8 cellular contexts compared by ENCODE assay signal in the genomic region with DNA sequence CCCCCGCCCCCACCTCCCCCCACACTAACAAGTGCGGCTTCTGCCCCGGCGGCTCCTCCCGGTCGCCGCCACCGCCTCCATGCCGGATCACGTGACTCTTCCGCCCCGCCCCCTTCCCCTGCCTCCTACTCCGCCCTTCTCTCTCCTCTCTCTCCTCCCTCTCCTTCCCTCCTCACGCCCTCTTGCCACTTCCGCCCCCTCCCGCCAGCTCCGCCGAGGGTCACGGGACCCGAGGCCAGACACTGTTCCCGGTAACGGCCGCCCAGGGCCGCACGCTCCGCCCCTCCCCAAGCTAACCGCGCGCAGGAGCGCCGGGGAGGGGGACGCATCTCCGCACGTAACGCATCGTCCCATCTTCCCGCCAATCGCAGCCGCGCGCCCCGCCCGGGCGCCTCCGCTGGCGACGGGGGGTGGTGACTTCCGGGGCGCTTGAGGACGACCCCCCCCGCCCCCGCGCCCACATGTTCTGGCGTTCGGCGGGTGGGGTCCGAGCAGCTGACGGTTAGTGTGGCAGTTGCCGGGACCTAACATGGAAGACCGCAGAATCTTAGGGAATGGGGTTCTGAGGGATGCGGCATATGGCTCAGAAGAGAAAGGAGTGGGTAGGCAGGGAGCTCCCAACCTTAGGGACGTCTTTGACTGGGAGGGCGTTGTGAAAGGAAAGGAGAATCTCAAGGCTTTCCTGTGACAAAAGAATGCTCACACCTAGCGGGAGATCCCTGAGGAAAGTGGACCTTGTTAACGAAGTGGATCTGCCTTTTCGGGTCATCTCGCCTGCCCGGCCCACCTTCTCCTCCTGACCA. TPM values are rescaled to one million over a fixed set of nuclear protein-coding genes. Genes with fewer than 3 reads are reported as not detected.
A peak's percentile ranks its signal among the peaks of the same experiment; 100 is the strongest.
DNase-seq lines count a peak whose midpoint lies in the region; ATAC-seq and TF ChIP-seq lines count a peak whose summit lies in the region.

A gene with protein sequence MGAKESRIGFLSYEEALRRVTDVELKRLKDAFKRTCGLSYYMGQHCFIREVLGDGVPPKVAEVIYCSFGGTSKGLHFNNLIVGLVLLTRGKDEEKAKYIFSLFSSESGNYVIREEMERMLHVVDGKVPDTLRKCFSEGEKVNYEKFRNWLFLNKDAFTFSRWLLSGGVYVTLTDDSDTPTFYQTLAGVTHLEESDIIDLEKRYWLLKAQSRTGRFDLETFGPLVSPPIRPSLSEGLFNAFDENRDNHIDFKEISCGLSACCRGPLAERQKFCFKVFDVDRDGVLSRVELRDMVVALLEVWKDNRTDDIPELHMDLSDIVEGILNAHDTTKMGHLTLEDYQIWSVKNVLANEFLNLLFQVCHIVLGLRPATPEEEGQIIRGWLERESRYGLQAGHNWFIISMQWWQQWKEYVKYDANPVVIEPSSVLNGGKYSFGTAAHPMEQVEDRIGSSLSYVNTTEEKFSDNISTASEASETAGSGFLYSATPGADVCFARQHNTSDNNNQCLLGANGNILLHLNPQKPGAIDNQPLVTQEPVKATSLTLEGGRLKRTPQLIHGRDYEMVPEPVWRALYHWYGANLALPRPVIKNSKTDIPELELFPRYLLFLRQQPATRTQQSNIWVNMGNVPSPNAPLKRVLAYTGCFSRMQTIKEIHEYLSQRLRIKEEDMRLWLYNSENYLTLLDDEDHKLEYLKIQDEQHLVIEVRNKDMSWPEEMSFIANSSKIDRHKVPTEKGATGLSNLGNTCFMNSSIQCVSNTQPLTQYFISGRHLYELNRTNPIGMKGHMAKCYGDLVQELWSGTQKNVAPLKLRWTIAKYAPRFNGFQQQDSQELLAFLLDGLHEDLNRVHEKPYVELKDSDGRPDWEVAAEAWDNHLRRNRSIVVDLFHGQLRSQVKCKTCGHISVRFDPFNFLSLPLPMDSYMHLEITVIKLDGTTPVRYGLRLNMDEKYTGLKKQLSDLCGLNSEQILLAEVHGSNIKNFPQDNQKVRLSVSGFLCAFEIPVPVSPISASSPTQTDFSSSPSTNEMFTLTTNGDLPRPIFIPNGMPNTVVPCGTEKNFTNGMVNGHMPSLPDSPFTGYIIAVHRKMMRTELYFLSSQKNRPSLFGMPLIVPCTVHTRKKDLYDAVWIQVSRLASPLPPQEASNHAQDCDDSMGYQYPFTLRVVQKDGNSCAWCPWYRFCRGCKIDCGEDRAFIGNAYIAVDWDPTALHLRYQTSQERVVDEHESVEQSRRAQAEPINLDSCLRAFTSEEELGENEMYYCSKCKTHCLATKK (N-terminal part only) (minus strand): TSS at position 92 of the 803 bp plus-strand sequence. CDS start 194 bp downstream, outside the sequence.

- intact Hi-C loops in Panc1 (cut with micrococcal nuclease; ENCODE audit: unreplicated experiment), result no loop called here
- intact Hi-C loops in esophagus muscularis mucosa (cut with DNase I), result no loop called here

- CTCF ChIA-PET in Panc1 (lab: Charles Lee), result interaction anchor here (0.7 kb wide), 1 partner anchor 13 kb away, joined by 3 read pairs; no protein-coding TSS in a partner anchor

- ATAC-seq in GM21619 (IDR thresholded peaks at IDR 0.05; ENCODE audit: unreplicated experiment), result peak; percentile 75
- peak; percentile 95 for ATAC-seq in Panc1

- BruUV-seq in Panc1 (replicated peaks; lab: Mats Ljungman, UMichigan), result no TSS peak

- POLR2A ChIA-PET in Panc1 (lab: Charles Lee), result interaction anchor here (0.5 to 0.7 kb wide), 4 partner anchors 20 to 643 kb away, joined by 3 to 12 read pairs (median 4); no protein-coding TSS in a partner anchor

- H3K4me3 ChIP-seq in Panc1 (ENCODE audit: low read depth in 2 of 2, low read length in 2 of 2) (peak within 1 kb of the TSS; percentile 86 to 92), esophagus muscularis mucosa (peak within 1 kb of the TSS; percentile 89 to 96 (median 94))

- TF ChIP-seq CTCF in Panc1 (IDR thresholded peaks at IDR 0.05) (no peak), esophagus muscularis mucosa (IDR thresholded peaks at IDR 0.05) (peak in 1 of 3 experiments; percentile 34)

- H3K27me3 ChIP-seq in Panc1 (ENCODE audit: control insufficient read depth, insufficient read depth, low read length), result no peaks in the 10 kb centered on the region
- H3K27me3 ChIP-seq in esophagus muscularis mucosa, result no peaks in the 10 kb centered on the region

- peak; percentile 55 for TF ChIP-seq POLR2A in esophagus muscularis mucosa (IDR thresholded peaks at IDR 0.05; ENCODE audit: low read depth)

- in situ Hi-C loops in KBM-7 (cut with MboI; ENCODE audit: low pct_unique_long_range_greater_than_20kb, low sequenced_read_pairs) (no loop called here), Panc1 (cut with HindIII; ENCODE audit: low pct_unique_long_range_greater_than_20kb, low sequenced_read_pairs) (no loop called here)

- DNase-seq in DMS53 treated with DMSO at 0.1 percent for 48 hours (lab: John Stamatoyannopoulos, UW; ENCODE audit: unreplicated experiment) (peak; percentile 87), KBM-7 (peak; percentile 98), Panc1 (ENCODE audit: low read depth, low spot score) (peak; percentile 82), esophagus muscularis mucosa (ENCODE audit: extremely low spot score) (peak; percentile 100), myocyte (ENCODE audit: low read depth) (peak; percentile 99)
- DNase-seq in activated T-cell treated with anti-CD3 and anti-CD28 coated beads, Interleukin-2, amount 50 U/mL, for 48 hours, result peak; percentile 98 to 99
- peak; percentile 97 to 98 for DNase-seq in stimulated activated CD8-positive, alpha-beta memory T cell treated with anti-CD3 and anti-CD28 coated beads, Interleukin-7, amount 100 ng/mL, for 48 hours (ENCODE audit: extremely low read depth in 1 of 2, low read depth in 1 of 2)

- H3K36me3 ChIP-seq in Panc1 (ENCODE audit: control insufficient read depth, insufficient read depth, low read length), result peaks cover 11% of the 10 kb centered on the region; the same call in 1 of the 2 replicates
- no peaks in the 10 kb centered on the region for H3K36me3 ChIP-seq in esophagus muscularis mucosa

- H3K9me3 ChIP-seq in Panc1 (ENCODE audit: control insufficient read depth, insufficient read depth, low read depth, low read length) (no peaks in the 10 kb centered on the region), esophagus muscularis mucosa (no peaks in the 10 kb centered on the region)

- H3K4me1 ChIP-seq in Panc1 (ENCODE audit: control insufficient read depth, insufficient read depth, low read length) (peaks cover 16% of the 10 kb centered on the region), esophagus muscularis mucosa (peaks cover 30 to 49% (median 46%) of the 10 kb centered on the region in 4 donors)

- no peak for TF ChIP-seq EP300 in esophagus muscularis mucosa (IDR thresholded peaks at IDR 0.05)

- peak within 1 kb of the TSS; percentile 99 for H3K27ac ChIP-seq in Panc1 (ENCODE audit: low read length)
- H3K27ac ChIP-seq in esophagus muscularis mucosa (replicated peaks in 1 of 4), result peak within 1 kb of the TSS; percentile 94 to 99 (median 96)

- 1% methylated on average over 31 of the region's 68 CpGs for WGBS in esophagus muscularis mucosa

RNA-seq across cellular contexts. Expression of the gene that starts here (rescaled TPM):
- 45.5 TPM for total RNA-seq in Panc1 (2021; ENCODE audit: unreplicated experiment)
- 22.8 TPM for polyA plus RNA-seq in Panc1 (2012; ENCODE audit: insufficient read length)
- total RNA-seq in esophagus muscularis mucosa, result 10 to 100 TPM; 42.3 to 65.8 (median 47.9) TPM
- total RNA-seq in myocyte, result 48.3 and 57.9 TPM in 2 replicates
- 29.9 TPM for polyA plus RNA-seq in myocyte (2012)

Comparison
In these comparisons a context has a peak if more than half of its experiments do, and no peak if none do; other contexts are left out.
1. Peak in every context shown above with its lines: DNase-seq, ATAC-seq, H3K4me3 ChIP-seq and H3K27ac ChIP-seq.